In the genomic region with DNA sequence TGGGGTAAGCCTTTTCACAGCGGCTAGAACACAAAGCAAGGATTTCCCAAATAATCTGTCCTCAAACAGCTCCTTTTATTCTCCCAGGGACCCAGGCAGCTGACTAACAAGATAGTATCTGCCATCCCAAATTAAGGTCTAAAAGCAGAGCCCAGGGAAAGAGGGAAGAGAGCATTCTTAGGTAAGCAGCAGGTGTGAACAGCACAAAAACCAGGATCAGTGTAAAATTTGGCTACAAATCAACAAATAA, we compare ENCODE assay signal across 24 cellular contexts.
"Had no signal": no experiment of that assay in that cellular context is flagged by ENCODE, and none has a peak within 500 bp of the region (broad histone marks: within the 10 kb centered on the region; RNA-seq: fewer than 3 reads in every experiment).

No MANE protein-coding gene starts in this region.

- H3K9me3 ChIP-seq: colonic mucosa, esophagus muscularis mucosa, esophagus squamous epithelium, gastrocnemius medialis, gastroesophageal sphincter, heart left ventricle, heart right ventricle had no signal

- H3K4me1 ChIP-seq: colonic mucosa, esophagus muscularis mucosa, esophagus squamous epithelium, foreskin keratinocyte, gastrocnemius medialis, gastroesophageal sphincter, heart left ventricle, heart right ventricle had no signal

- H3K4me1 Mint-ChIP-seq: endodermal cell had no signal

- H3K4me3 Mint-ChIP-seq: dendritic cell treated with granulocyte-macrophage colony-stimulating factor and Interleukin-4, amounts not matched to agents 40 ng/mL and 50 ng/mL, for 4 days; effector memory CD8-positive, alpha-beta T cell; endodermal cell had no signal

- ATAC-seq: effector memory CD8-positive, alpha-beta T cell; esophagus mucosa; gastrocnemius medialis; gastroesophageal sphincter; heart left ventricle; heart right ventricle had no signal

- H3K27me3 Mint-ChIP-seq: dendritic cell treated with granulocyte-macrophage colony-stimulating factor and Interleukin-4, amounts not matched to agents 40 ng/mL and 50 ng/mL, for 4 days had no signal

- H3K36me3 ChIP-seq: colonic mucosa, esophagus muscularis mucosa, esophagus squamous epithelium, gastrocnemius medialis, gastroesophageal sphincter, heart left ventricle, heart right ventricle had no signal

- DNase-seq: colonic mucosa; cortex of kidney; dorsolateral prefrontal cortex; effector CD4-positive, alpha-beta T cell; effector CD8-positive, alpha-beta T cell; effector memory CD4-positive, alpha-beta T cell; effector memory CD8-positive, alpha-beta T cell; endodermal cell; erythroblast; esophagus squamous epithelium; foreskin fibroblast; foreskin keratinocyte; foreskin melanocyte; gastrocnemius medialis; glutamatergic neuron; head of caudate nucleus; heart left ventricle; heart right ventricle had no signal

- H3K9me3 Mint-ChIP-seq: dendritic cell treated with granulocyte-macrophage colony-stimulating factor and Interleukin-4, amounts not matched to agents 40 ng/mL and 50 ng/mL, for 4 days; effector memory CD8-positive, alpha-beta T cell; endodermal cell had no signal

- H3K27ac ChIP-seq: colonic mucosa, coronary artery, dorsolateral prefrontal cortex, epithelial cell of prostate, esophagus muscularis mucosa, esophagus squamous epithelium, foreskin keratinocyte, gastrocnemius medialis, gastroesophageal sphincter, heart left ventricle, heart right ventricle had no signal

- H3K4me3 ChIP-seq: colonic mucosa, coronary artery, dorsolateral prefrontal cortex, esophagus muscularis mucosa, esophagus squamous epithelium, gastrocnemius medialis, gastroesophageal sphincter, heart left ventricle, heart right ventricle had no signal

- H3K27me3 ChIP-seq: colonic mucosa, dorsolateral prefrontal cortex, esophagus muscularis mucosa, esophagus squamous epithelium, foreskin keratinocyte, gastrocnemius medialis, gastroesophageal sphincter, heart left ventricle had no signal

- H3K27ac Mint-ChIP-seq: dendritic cell treated with granulocyte-macrophage colony-stimulating factor and Interleukin-4, amounts not matched to agents 40 ng/mL and 50 ng/mL, for 4 days; effector memory CD8-positive, alpha-beta T cell; endodermal cell had no signal
